15 cellular contexts compared by ENCODE assay signal in the genomic region with DNA sequence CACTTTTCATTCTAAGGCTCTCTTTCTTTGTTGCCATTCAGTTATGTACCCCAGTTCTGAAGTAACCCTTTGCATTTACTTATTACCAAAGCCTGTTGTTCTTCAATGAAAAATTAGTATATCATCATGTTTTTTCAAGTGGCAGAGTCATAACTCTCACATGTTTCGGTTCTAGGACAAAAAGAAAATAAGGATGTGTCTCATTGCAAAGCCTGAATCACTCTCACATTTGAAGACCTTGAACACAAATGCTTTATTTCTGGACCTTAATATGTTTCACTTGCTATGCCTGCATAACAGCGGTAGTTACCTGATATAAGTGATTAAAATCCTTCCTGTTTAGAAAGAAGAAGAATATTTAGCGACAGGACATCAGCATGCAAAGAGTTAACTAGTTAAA. TPM values are rescaled to one million over a fixed set of nuclear protein-coding genes. Genes with fewer than 3 reads are reported as not detected.
A peak's percentile ranks its signal among the peaks of the same experiment; 100 is the strongest.
DNase-seq lines count a peak whose midpoint lies in the region; ATAC-seq and TF ChIP-seq lines count a peak whose summit lies in the region.
"Had no signal": no experiment of that assay in that cellular context is flagged by ENCODE, and none has a peak within 500 bp of the region (broad histone marks: within the 10 kb centered on the region; RNA-seq: fewer than 3 reads in every experiment).

No MANE protein-coding gene starts in this region.

- peak; percentile 37 for ATAC-seq in activated CD4-positive, alpha-beta T cell treated with anti-CD3 and anti-CD28 coated beads for 36 hours
- ATAC-seq in activated T-helper 17 cell treated with anti-CD3 and anti-CD28 coated beads, Interleukin-2, amount 50 U/mL, for 72 hours (replicated peaks) = peak; percentile 56
- peak in 1 of 2 donors; percentile 15 for ATAC-seq in stimulated activated naive B cell treated with anti-CD40 and anti-IgM and Interleukin-4, amounts not matched to agents 10 μg/mL and 1 μg/mL and 100 μg/mL, for 72 hours (replicated peaks)
- ATAC-seq: esophagus mucosa, left lobe of liver had no signal

- peaks cover 72% of the 10 kb centered on the region for H3K79me2 ChIP-seq in fibroblast of lung (ENCODE audit: control insufficient read depth, insufficient read depth, low read length)

- H3K4me3 ChIP-seq in fibroblast of lung (replicated peaks in 1 of 4; ENCODE audit: control extremely low read depth in 1 of 4, insufficient read depth in 1 of 4, low read depth in 3 of 4, low read length in 4 of 4) = no peak overlapping the region
- H3K4me3 ChIP-seq: GM12878 had no signal

- peaks cover 7% of the 10 kb centered on the region for H3K4me1 ChIP-seq in fibroblast of lung (ENCODE audit: control insufficient read depth, extremely low read depth, insufficient read depth, low read length)

- peaks cover 12% of the 10 kb centered on the region for H3K4me1 Mint-ChIP-seq in activated CD4-positive, alpha-beta T cell treated with anti-CD3 and anti-CD28 coated beads for 36 hours
- peaks cover 9% of the 10 kb centered on the region for H3K4me1 Mint-ChIP-seq in activated T-helper 17 cell treated with anti-CD3 and anti-CD28 coated beads, Interleukin-2, amount 50 U/mL, for 72 hours
- H3K4me1 Mint-ChIP-seq in stimulated activated naive B cell treated with anti-CD40 and anti-IgM and Interleukin-4, amounts not matched to agents 10 μg/mL and 1 μg/mL and 100 μg/mL, for 72 hours = peaks cover 20% of the 10 kb centered on the region in 2 donors
- H3K4me1 Mint-ChIP-seq in activated CD4-positive, alpha-beta memory T cell treated with anti-CD3 and anti-CD28 coated beads for 36 hours (ENCODE audit: low read depth) = peaks cover 22% of the 10 kb centered on the region

- POLR2A ChIA-PET in activated CD4-positive, alpha-beta T cell treated with anti-CD3 and anti-CD28 coated beads for 36 hours (lab: Charles Lee) = interaction anchor here (0.7 kb wide), 1 partner anchor 49 kb away, joined by 6 read pairs; no protein-coding TSS in a partner anchor
- POLR2A ChIA-PET in activated CD4-positive, alpha-beta memory T cell treated with anti-CD3 and anti-CD28 coated beads for 36 hours (lab: Charles Lee) = no interaction called here

- no peak overlapping the region for H3K4me3 Mint-ChIP-seq in activated CD4-positive, alpha-beta T cell treated with anti-CD3 and anti-CD28 coated beads for 36 hours
- H3K4me3 Mint-ChIP-seq in activated T-helper 17 cell treated with anti-CD3 and anti-CD28 coated beads, Interleukin-2, amount 50 U/mL, for 72 hours = peak overlapping the region; percentile 57
- peak overlapping the region in 1 of 2 donors; percentile 28 for H3K4me3 Mint-ChIP-seq in stimulated activated naive B cell treated with anti-CD40 and anti-IgM and Interleukin-4, amounts not matched to agents 10 μg/mL and 1 μg/mL and 100 μg/mL, for 72 hours
- no peak overlapping the region for H3K4me3 Mint-ChIP-seq in activated CD4-positive, alpha-beta memory T cell treated with anti-CD3 and anti-CD28 coated beads for 36 hours
- H3K4me3 Mint-ChIP-seq: activated naive CD4-positive, alpha-beta T cell treated with anti-CD3 and anti-CD28 coated beads for 36 hours; CD4-positive, alpha-beta T cell had no signal

- peaks cover 2% of the 10 kb centered on the region for H3K27me3 Mint-ChIP-seq in activated CD4-positive, alpha-beta T cell treated with anti-CD3 and anti-CD28 coated beads for 36 hours
- H3K27me3 Mint-ChIP-seq in activated T-helper 17 cell treated with anti-CD3 and anti-CD28 coated beads, Interleukin-2, amount 50 U/mL, for 72 hours = no peaks in the 10 kb centered on the region
- H3K27me3 Mint-ChIP-seq in stimulated activated naive B cell treated with anti-CD40 and anti-IgM and Interleukin-4, amounts not matched to agents 10 μg/mL and 1 μg/mL and 100 μg/mL, for 72 hours = no peaks in the 10 kb centered on the region
- peaks cover 6% of the 10 kb centered on the region for H3K27me3 Mint-ChIP-seq in activated CD4-positive, alpha-beta memory T cell treated with anti-CD3 and anti-CD28 coated beads for 36 hours
- H3K27me3 Mint-ChIP-seq: CD4-positive, alpha-beta T cell had no signal

- intact Hi-C loops in activated CD4-positive, alpha-beta T cell treated with anti-CD3 and anti-CD28 coated beads for 36 hours (cut with DNase I, micrococcal nuclease) = no loop called here
- intact Hi-C loops in activated CD4-positive, alpha-beta memory T cell treated with anti-CD3 and anti-CD28 coated beads for 36 hours (cut with micrococcal nuclease) = no loop called here

- no peak overlapping the region for H3K27ac ChIP-seq in fibroblast of lung (ENCODE audit: insufficient read depth, low read length)

- H2AFZ ChIP-seq in fibroblast of lung (ENCODE audit: low read length) = no peak overlapping the region

- no peaks in the 10 kb centered on the region for H3K9me3 ChIP-seq in fibroblast of lung (ENCODE audit: control insufficient read depth, insufficient read depth, low read depth, low read length)

- no peaks in the 10 kb centered on the region for H3K36me3 Mint-ChIP-seq in activated CD4-positive, alpha-beta T cell treated with anti-CD3 and anti-CD28 coated beads for 36 hours (ENCODE audit: low read depth)
- no peaks in the 10 kb centered on the region for H3K36me3 Mint-ChIP-seq in activated T-helper 17 cell treated with anti-CD3 and anti-CD28 coated beads, Interleukin-2, amount 50 U/mL, for 72 hours (ENCODE audit: low read depth)
- H3K36me3 Mint-ChIP-seq in stimulated activated naive B cell treated with anti-CD40 and anti-IgM and Interleukin-4, amounts not matched to agents 10 μg/mL and 1 μg/mL and 100 μg/mL, for 72 hours = peaks cover 1 to 11% of the 10 kb centered on the region in 2 donors
- no peaks in the 10 kb centered on the region for H3K36me3 Mint-ChIP-seq in activated CD4-positive, alpha-beta memory T cell treated with anti-CD3 and anti-CD28 coated beads for 36 hours

- peaks cover 3% of the 10 kb centered on the region for H3K36me3 ChIP-seq in fibroblast of lung (ENCODE audit: control insufficient read depth, insufficient read depth, low read length)

- no peak overlapping the region for H3K27ac Mint-ChIP-seq in activated CD4-positive, alpha-beta T cell treated with anti-CD3 and anti-CD28 coated beads for 36 hours
- peak overlapping the region; percentile 87 for H3K27ac Mint-ChIP-seq in activated T-helper 17 cell treated with anti-CD3 and anti-CD28 coated beads, Interleukin-2, amount 50 U/mL, for 72 hours
- H3K27ac Mint-ChIP-seq in stimulated activated naive B cell treated with anti-CD40 and anti-IgM and Interleukin-4, amounts not matched to agents 10 μg/mL and 1 μg/mL and 100 μg/mL, for 72 hours = peak overlapping the region; percentile 76
- H3K27ac Mint-ChIP-seq in activated CD4-positive, alpha-beta memory T cell treated with anti-CD3 and anti-CD28 coated beads for 36 hours = no peak overlapping the region
- H3K27ac Mint-ChIP-seq: activated naive CD4-positive, alpha-beta T cell treated with anti-CD3 and anti-CD28 coated beads for 36 hours; CD4-positive, alpha-beta T cell had no signal

- H3K9ac ChIP-seq in fibroblast of lung (ENCODE audit: insufficient read depth, low read length) = no peak overlapping the region

- no peak for DNase-seq in activated CD4-positive, alpha-beta T cell treated with anti-CD3 and anti-CD28 coated beads for 36 hours
- DNase-seq in activated CD4-positive, alpha-beta T cell treated with anti-CD3 and anti-CD28 coated beads, Interleukin-2, amount 50 U/mL, for 48 hours = no peak
- DNase-seq in fibroblast of lung (ENCODE audit: low read depth in 2 of 2) (peak in 1 of 2 donors; percentile 47), activated gamma-delta T cell treated with Interleukin-2 at 50 U/mL for 16 hours (no peak), OCI-M1 (lab: John Stamatoyannopoulos, UW) (no peak)
- DNase-seq in stimulated activated naive B cell treated with anti-CD40 and anti-IgM and Interleukin-4, amounts not matched to agents 10 μg/mL and 1 μg/mL and 100 μg/mL, for 72 hours = no peak
- DNase-seq in activated CD4-positive, alpha-beta memory T cell treated with anti-CD3 and anti-CD28 coated beads for 36 hours = no peak
- DNase-seq: 8988T; activated naive CD4-positive, alpha-beta T cell treated with anti-CD3 and anti-CD28 coated beads for 36 hours; CD4-positive, alpha-beta T cell; NCI-H1930 had no signal

- H3K4me2 ChIP-seq in fibroblast of lung (ENCODE audit: extremely low read depth, insufficient read depth, low read length) = peak overlapping the region; percentile 33

- TF ChIP-seq CTCF in fibroblast of lung (conservative IDR thresholded peaks at IDR 0.05 in 1 of 2, IDR thresholded peaks at IDR 0.05 in 1 of 2; ENCODE audit: low read depth in 1 of 2, low read length in 2 of 2) = no peak

- H3K9me3 Mint-ChIP-seq in activated CD4-positive, alpha-beta T cell treated with anti-CD3 and anti-CD28 coated beads for 36 hours (ENCODE audit: low read depth) = no peaks in the 10 kb centered on the region
- H3K9me3 Mint-ChIP-seq in activated T-helper 17 cell treated with anti-CD3 and anti-CD28 coated beads, Interleukin-2, amount 50 U/mL, for 72 hours = no peaks in the 10 kb centered on the region
- H3K9me3 Mint-ChIP-seq in stimulated activated naive B cell treated with anti-CD40 and anti-IgM and Interleukin-4, amounts not matched to agents 10 μg/mL and 1 μg/mL and 100 μg/mL, for 72 hours = no peaks in the 10 kb centered on the region
- no peaks in the 10 kb centered on the region for H3K9me3 Mint-ChIP-seq in activated CD4-positive, alpha-beta memory T cell treated with anti-CD3 and anti-CD28 coated beads for 36 hours
- H3K9me3 Mint-ChIP-seq: activated naive CD4-positive, alpha-beta T cell treated with anti-CD3 and anti-CD28 coated beads for 36 hours; CD4-positive, alpha-beta T cell had no signal

- no peaks in the 10 kb centered on the region for H3K27me3 ChIP-seq in fibroblast of lung (ENCODE audit: control insufficient read depth, insufficient read depth, low read length)

- no peaks in the 10 kb centered on the region for H4K20me1 ChIP-seq in fibroblast of lung (ENCODE audit: control insufficient read depth, extremely low read depth, insufficient read depth, low read length)

- CTCF ChIA-PET in activated CD4-positive, alpha-beta T cell treated with anti-CD3 and anti-CD28 coated beads for 36 hours (lab: Charles Lee) = interaction anchor here (0.5 to 0.8 kb wide), 3 partner anchors 40 to 1475 kb away, joined by 3 read pairs; no protein-coding TSS in a partner anchor
- CTCF ChIA-PET in activated CD4-positive, alpha-beta memory T cell treated with anti-CD3 and anti-CD28 coated beads for 36 hours (lab: Charles Lee) = no interaction called here

RNA-seq across cellular contexts. Expression of gene ZEB2, which starts 49.1 kb away (rescaled TPM):
- 1 to 10 TPM; 7.0 to 7.5 TPM for total RNA-seq in activated CD4-positive, alpha-beta T cell treated with anti-CD3 and anti-CD28 coated beads for 36 hours
- total RNA-seq in activated T-helper 17 cell treated with anti-CD3 and anti-CD28 coated beads, Interleukin-2, amount 50 U/mL, for 72 hours = 10 to 100 TPM; 27.6 to 44.1 TPM
- 68.8 and 91.0 TPM in 2 replicates for total RNA-seq in fibroblast of lung
- 62.7 and 130 TPM in 2 replicates for polyA plus RNA-seq in fibroblast of lung
- 35.8 and 75.9 TPM in 2 replicates for polyA plus RNA-seq in fibroblast of lung (2012)
- 89.0 and 128 TPM in 2 replicates for polyA minus RNA-seq in fibroblast of lung (ENCODE audit: low replicate concordance)
- 10 to 100 TPM; 16.8 to 17.1 TPM for total RNA-seq in activated CD4-positive, alpha-beta memory T cell treated with anti-CD3 and anti-CD28 coated beads for 36 hours

Comparison
In these comparisons a context has a peak if more than half of its experiments do, and no peak if none do; other contexts are left out.
1. H3K27ac Mint-ChIP-seq: peak in activated T-helper 17 cell treated with anti-CD3 and anti-CD28 coated beads, Interleukin-2, amount 50 U/mL, for 72 hours (single experiment) and stimulated activated naive B cell treated with anti-CD40 and anti-IgM and Interleukin-4, amounts not matched to agents 10 μg/mL and 1 μg/mL and 100 μg/mL, for 72 hours (single experiment); none in activated CD4-positive, alpha-beta T cell treated with anti-CD3 and anti-CD28 coated beads for 36 hours (single experiment) and activated CD4-positive, alpha-beta memory T cell treated with anti-CD3 and anti-CD28 coated beads for 36 hours (single experiment).